In the genomic region with DNA sequence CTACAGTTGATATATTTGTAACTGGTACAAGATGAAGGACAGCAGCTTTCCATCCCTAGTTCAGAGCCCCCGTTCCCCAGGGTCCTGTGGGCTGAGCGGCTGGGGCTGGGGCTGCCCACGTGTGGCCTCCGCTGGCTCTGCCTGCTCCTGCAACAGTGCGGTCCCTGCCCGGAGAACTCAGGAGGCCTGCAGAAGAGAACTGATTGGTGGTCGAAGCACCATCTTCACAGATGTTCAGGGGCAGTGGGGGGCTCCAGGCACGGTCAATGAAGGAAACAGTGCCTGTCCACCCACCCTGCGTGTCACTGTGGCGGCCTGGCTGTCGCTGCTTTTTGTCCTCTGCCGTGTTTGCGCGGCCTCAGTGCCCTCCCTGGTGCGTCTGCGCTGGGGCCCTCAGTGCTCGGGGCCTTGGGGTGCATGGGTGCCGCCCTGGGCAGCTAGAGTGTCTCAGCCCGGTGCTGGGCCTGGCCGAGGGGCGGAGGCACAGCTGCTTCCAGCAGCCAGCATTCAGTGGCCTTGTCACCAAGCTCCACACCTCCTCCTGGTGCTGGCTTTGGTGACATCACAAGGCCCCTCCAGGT, we compare ENCODE assay signal across 1 cellular context.
TF ChIP-seq lines count a peak whose summit lies in the region.

No MANE protein-coding gene starts in this region.

TF ChIP-seq in HepG2, 621 proteins besides CTCF, POLR2A, EP300 and RAD21:
- TF ChIP-seq, protein P1, sequence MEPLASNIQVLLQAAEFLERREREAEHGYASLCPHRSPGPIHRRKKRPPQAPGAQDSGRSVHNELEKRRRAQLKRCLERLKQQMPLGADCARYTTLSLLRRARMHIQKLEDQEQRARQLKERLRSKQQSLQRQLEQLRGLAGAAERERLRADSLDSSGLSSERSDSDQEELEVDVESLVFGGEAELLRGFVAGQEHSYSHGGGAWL (CRISPR knock-in tag; IDR thresholded peaks at IDR 0.05) = no peak
- TF ChIP-seq AGO2 (optimal IDR thresholded peaks at IDR 0.05; ENCODE audit: low read depth, low read length) (peak; percentile 63), GFI1 (CRISPR knock-in tag; IDR thresholded peaks at IDR 0.05; ENCODE audit: borderline replicate concordance) (no peak)
